19 cellular contexts compared by ENCODE assay signal in the genomic region with DNA sequence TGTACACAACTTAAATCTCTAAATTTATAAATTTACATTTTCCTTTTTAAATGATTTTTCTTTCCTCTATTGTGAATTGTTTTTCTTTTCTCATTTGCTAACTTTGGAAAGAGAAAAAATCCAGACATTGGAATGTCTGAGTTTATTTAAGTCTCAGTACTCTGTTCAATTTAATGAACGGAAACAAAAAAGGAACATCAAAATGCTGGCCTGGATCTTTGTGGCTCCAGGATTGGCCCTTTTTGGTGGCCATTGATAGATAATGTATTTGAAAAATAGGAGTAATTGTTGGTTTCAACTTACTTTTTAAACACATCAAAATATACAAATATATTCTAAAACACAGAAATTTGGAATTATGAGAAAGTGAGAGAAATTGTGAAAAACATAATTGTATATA.
DNase-seq lines count a peak whose midpoint lies in the region; ATAC-seq, FAIRE-seq and TF ChIP-seq lines count a peak whose summit lies in the region.
"Had no signal": no experiment of that assay in that cellular context is flagged by ENCODE, and none has a peak within 500 bp of the region (broad histone marks: within the 10 kb centered on the region; RNA-seq: fewer than 3 reads in every experiment).

No MANE protein-coding gene starts in this region.

- H3K9me3 ChIP-seq in Caco-2 (no peaks in the 10 kb centered on the region), astrocyte (ENCODE audit: insufficient read depth, low read depth, low read length) (no peaks in the 10 kb centered on the region), osteoblast (ENCODE audit: low read depth, low read length) (no peaks in the 10 kb centered on the region), HAP-1 (no peaks in the 10 kb centered on the region)
- H3K9me3 ChIP-seq: A549, MG63 had no signal

- ATAC-seq in esophagus mucosa, result no peak
- ATAC-seq: A549, Right ventricle myocardium inferior had no signal

- H3K36me3 ChIP-seq in Caco-2 (ENCODE audit: control insufficient read depth, insufficient read depth, low read length) (no peaks in the 10 kb centered on the region), astrocyte (ENCODE audit: insufficient read depth, low read length) (no peaks in the 10 kb centered on the region), osteoblast (ENCODE audit: insufficient read depth, low read length) (no peaks in the 10 kb centered on the region), HAP-1 (replicated peaks) (no peaks in the 10 kb centered on the region)
- H3K36me3 ChIP-seq: MG63 had no signal

- H3K4me1 ChIP-seq in Caco-2 (peaks cover 19% of the 10 kb centered on the region), astrocyte (ENCODE audit: insufficient read depth, low read length) (peaks cover 17% of the 10 kb centered on the region), osteoblast (ENCODE audit: insufficient read depth, low read length) (peaks cover 29% of the 10 kb centered on the region), HAP-1 (no peaks in the 10 kb centered on the region)
- H3K4me1 ChIP-seq: A549 had no signal

- H2AFZ ChIP-seq in astrocyte (ENCODE audit: low read depth, low read length) (no peak overlapping the region), osteoblast (ENCODE audit: low read length) (no peak overlapping the region)

- intact Hi-C loops in Caco-2 (cut with micrococcal nuclease; ENCODE audit: unreplicated experiment), result no loop called here

- POLR2A ChIA-PET in Caco-2 (lab: Charles Lee), result no interaction called here

- H3K27ac Mint-ChIP-seq in Caco-2 (ENCODE audit: unreplicated experiment) (peak overlapping the region; percentile 50), astrocyte (ENCODE audit: unreplicated experiment) (peak overlapping the region; percentile 79)
- H3K27ac Mint-ChIP-seq: CD4-positive, CD25-positive, alpha-beta regulatory T cell had no signal

- H3K9me3 Mint-ChIP-seq in Caco-2 (ENCODE audit: unreplicated experiment) (no peaks in the 10 kb centered on the region), astrocyte (ENCODE audit: unreplicated experiment) (peaks cover 3% of the 10 kb centered on the region)

- H3K27ac ChIP-seq in astrocyte (ENCODE audit: low read depth, low read length) (peak overlapping the region; percentile 96), osteoblast (ENCODE audit: low read depth, low read length) (peak overlapping the region; percentile 92)
- H3K27ac ChIP-seq: A549 had no signal

- DNase-seq in Caco-2 (no peak), astrocyte (ENCODE audit: low read depth) (peak; percentile 62), fibroblast of the aortic adventitia (ENCODE audit: low read depth) (peak; percentile 13), osteoblast (ENCODE audit: insufficient read length, low spot score, missing footprints) (no peak), HAP-1 (ENCODE audit: low spot score in 2 of 2) (no peak), GM19239 (ENCODE audit: insufficient read length, low spot score) (no peak), glomerular visceral epithelial cell (ENCODE audit: extremely low spot score) (no peak)
- DNase-seq: CD4-positive, CD25-positive, alpha-beta regulatory T cell; DMS79; MG63; NCI-H1105 treated with DMSO at 0.1 percent for 48 hours; NCI-H187; NCI-H446; NCI-H774 had no signal

- H3K4me3 Mint-ChIP-seq in Caco-2 (ENCODE audit: unreplicated experiment) (peak overlapping the region; percentile 34), astrocyte (ENCODE audit: unreplicated experiment) (no peak overlapping the region)
- H3K4me3 Mint-ChIP-seq: CD4-positive, CD25-positive, alpha-beta regulatory T cell had no signal

- no peak for TF ChIP-seq CTCF in Caco-2 (IDR thresholded peaks at IDR 0.05; ENCODE audit: insufficient read depth in 1 of 2, low read depth in 1 of 2, low read length in 1 of 2, severe bottlenecking in 1 of 2, unreplicated experiment in 1 of 2)
- no peak for TF ChIP-seq CTCF in astrocyte (IDR thresholded peaks at IDR 0.05; ENCODE audit: insufficient read depth, low read depth, low read length)
- no peak for TF ChIP-seq CTCF in fibroblast of the aortic adventitia (IDR thresholded peaks at IDR 0.05; ENCODE audit: insufficient read depth, low read length)
- no peak for TF ChIP-seq CTCF in osteoblast (IDR thresholded peaks at IDR 0.05; ENCODE audit: extremely low read depth, low read depth, low read length)

- no TSS peak for BruUV-seq in Caco-2 (replicated peaks; lab: Mats Ljungman, UMichigan)

- FAIRE-seq in astrocyte (lab: Jason Lieb, UNC) (no peak), GM19239 (lab: Jason Lieb, UNC) (no peak)
- FAIRE-seq: A549, GM12891, H1 had no signal

- H3K27me3 ChIP-seq in Caco-2 (replicated peaks; ENCODE audit: control insufficient read depth, insufficient read depth, low read length) (no peaks in the 10 kb centered on the region), astrocyte (ENCODE audit: insufficient read depth, low read length) (no peaks in the 10 kb centered on the region), osteoblast (ENCODE audit: insufficient read depth, low read length) (no peaks in the 10 kb centered on the region), HAP-1 (ENCODE audit: low read depth) (no peaks in the 10 kb centered on the region)
- H3K27me3 ChIP-seq: MG63 had no signal

- H3K27me3 Mint-ChIP-seq in Caco-2 (ENCODE audit: insufficient read depth, unreplicated experiment) (no peaks in the 10 kb centered on the region), astrocyte (ENCODE audit: low read depth, unreplicated experiment) (no peaks in the 10 kb centered on the region)
- H3K27me3 Mint-ChIP-seq: CD4-positive, CD25-positive, alpha-beta regulatory T cell had no signal

- peak overlapping the region; percentile 79 for H3K4me2 ChIP-seq in astrocyte (ENCODE audit: low read length)
- H3K4me2 ChIP-seq in osteoblast (ENCODE audit: insufficient read depth, low read length), result peak overlapping the region; percentile 76
- H3K4me2 ChIP-seq: A549 had no signal

- CTCF ChIA-PET in Caco-2 (lab: Charles Lee), result no interaction called here

- no peaks in the 10 kb centered on the region for H4K20me1 ChIP-seq in astrocyte (ENCODE audit: insufficient read depth, low read length)
- no peaks in the 10 kb centered on the region for H4K20me1 ChIP-seq in osteoblast (ENCODE audit: insufficient read depth, low read length)

- peak overlapping the region; percentile 80 for H3K9ac ChIP-seq in astrocyte (ENCODE audit: low read length)

- H3K36me3 Mint-ChIP-seq in Caco-2 (ENCODE audit: insufficient read depth, unreplicated experiment) (no peaks in the 10 kb centered on the region), astrocyte (ENCODE audit: low read depth, unreplicated experiment) (no peaks in the 10 kb centered on the region)
- H3K36me3 Mint-ChIP-seq: CD4-positive, CD25-positive, alpha-beta regulatory T cell had no signal

- no peak overlapping the region for H3K4me3 ChIP-seq in Caco-2 (ENCODE audit: low read depth, low read length)
- H3K4me3 ChIP-seq in astrocyte (ENCODE audit: insufficient read depth, low read depth, low read length), result peak overlapping the region; percentile 35
- H3K4me3 ChIP-seq in fibroblast of the aortic adventitia (ENCODE audit: low read depth, low read length), result no peak overlapping the region
- H3K4me3 ChIP-seq in osteoblast (ENCODE audit: insufficient read depth, low read length), result no peak overlapping the region
- no peak overlapping the region for H3K4me3 ChIP-seq in HAP-1
- H3K4me3 ChIP-seq: A549, MG63 had no signal

- no peaks in the 10 kb centered on the region for H3K79me2 ChIP-seq in astrocyte (ENCODE audit: insufficient read depth, low read length)
- no peaks in the 10 kb centered on the region for H3K79me2 ChIP-seq in osteoblast (ENCODE audit: insufficient read depth, low read length)

- in situ Hi-C loops in HAP-1 (cut with MboI; ENCODE audit: low sequenced_read_pairs), result no loop called here

- H3K4me1 Mint-ChIP-seq in Caco-2 (ENCODE audit: low read depth, unreplicated experiment) (peaks cover 20% of the 10 kb centered on the region), astrocyte (ENCODE audit: low read depth, unreplicated experiment) (peaks cover 33% of the 10 kb centered on the region)
- H3K4me1 Mint-ChIP-seq: CD4-positive, CD25-positive, alpha-beta regulatory T cell had no signal

Comparison
In these comparisons a context has a peak if more than half of its experiments do, and no peak if none do; other contexts are left out.
1. DNase-seq: peak in astrocyte (single experiment) and fibroblast of the aortic adventitia (single experiment); none in Caco-2 (0 of 2), osteoblast (single experiment), HAP-1 (0 of 2), GM19239 (single experiment) and glomerular visceral epithelial cell (single experiment).